Comparison of ENCODE assay signal across 20 cellular contexts in genomic region chr18:60469396-60469795, GRCh38.
"Had no signal": no experiment of that assay in that cellular context is flagged by ENCODE, and none has a peak within 500 bp of the region (broad histone marks: within the 10 kb centered on the region; RNA-seq: fewer than 3 reads in every experiment).

No MANE protein-coding gene starts in this region.

- H3K36me3 Mint-ChIP-seq: activated naive CD8-positive, alpha-beta T cell treated with anti-CD3 and anti-CD28 coated beads for 36 hours; memory B cell; naive thymus-derived CD4-positive, alpha-beta T cell; stimulated activated naive B cell treated with anti-CD40 and anti-IgM and Interleukin-4, amounts not matched to agents 10 μg/mL and 1 μg/mL and 100 μg/mL, for 72 hours had no signal

- H3K27ac Mint-ChIP-seq: activated CD4-positive, alpha-beta T cell treated with anti-CD3 and anti-CD28 coated beads, Interleukin-2, amount 10 ng/mL, durations not matched to agents 24 days and 14 days; activated naive CD8-positive, alpha-beta T cell treated with anti-CD3 and anti-CD28 coated beads for 36 hours; activated T-helper 1 cell treated with anti-CD3 and anti-CD28 coated beads, Interleukin-12 subunit alpha, Interleukin-12 subunit beta, Interleukin-2, Interleukin-4 antibody, amounts not matched to agents 30 ng/mL and 10 ng/mL and 1 ng/mL, durations not matched to agents 14 hours and 24 hours and 36 hours; memory B cell; naive thymus-derived CD4-positive, alpha-beta T cell; stimulated activated naive B cell treated with anti-CD40 and anti-IgM and Interleukin-4, amounts not matched to agents 10 μg/mL and 1 μg/mL and 100 μg/mL, for 72 hours; T-helper 2 cell treated with Interferon-gamma antibody and Interleukin-4, amounts not matched to agents 5 μg/mL and 100 μg/mL, for 36 hours had no signal

- H3K27ac ChIP-seq: brain microvascular endothelial cell, epithelial cell of prostate, hepatocyte, thyroid gland had no signal

- DNase-seq: activated CD4-positive, alpha-beta T cell treated with anti-CD3 and anti-CD28 coated beads, Interleukin-2, amount 10 ng/mL, durations not matched to agents 24 days and 14 days; activated CD4-positive, CD25-positive, alpha-beta regulatory T cell; activated CD8-positive, alpha-beta memory T cell treated with anti-CD3 and anti-CD28 coated beads, Interleukin-2, amount 50 U/mL, for 48 hours; activated naive CD8-positive, alpha-beta T cell treated with anti-CD3 and anti-CD28 coated beads for 36 hours; brain microvascular endothelial cell; dermis blood vessel endothelial cell; kidney; left ventricle myocardium superior; mucosa of descending colon; naive thymus-derived CD4-positive, alpha-beta T cell; stimulated activated CD4-positive, alpha-beta T cell treated with anti-CD3 and anti-CD28 coated beads, Interleukin-15, amount 100 ng/mL, for 24 hours; stimulated activated CD4-positive, alpha-beta T cell treated with anti-CD3 and anti-CD28 coated beads, Interleukin-4, amount 100 ng/mL, for 1 hour; stimulated activated naive B cell treated with anti-CD40 and anti-IgM and Interleukin-4, amounts not matched to agents 10 μg/mL and 1 μg/mL and 100 μg/mL, for 72 hours; thyroid gland had no signal

- H2AFZ ChIP-seq: hepatocyte had no signal

- H3K4me2 ChIP-seq: hepatocyte had no signal

- H3K4me3 Mint-ChIP-seq: activated CD4-positive, alpha-beta T cell treated with anti-CD3 and anti-CD28 coated beads, Interleukin-2, amount 10 ng/mL, durations not matched to agents 24 days and 14 days; activated naive CD8-positive, alpha-beta T cell treated with anti-CD3 and anti-CD28 coated beads for 36 hours; activated T-helper 1 cell treated with anti-CD3 and anti-CD28 coated beads, Interleukin-12 subunit alpha, Interleukin-12 subunit beta, Interleukin-2, Interleukin-4 antibody, amounts not matched to agents 30 ng/mL and 10 ng/mL and 1 ng/mL, durations not matched to agents 14 hours and 24 hours and 36 hours; central memory CD8-positive, alpha-beta T cell; memory B cell; naive thymus-derived CD4-positive, alpha-beta T cell; stimulated activated naive B cell treated with anti-CD40 and anti-IgM and Interleukin-4, amounts not matched to agents 10 μg/mL and 1 μg/mL and 100 μg/mL, for 72 hours; T-helper 2 cell treated with Interferon-gamma antibody and Interleukin-4, amounts not matched to agents 5 μg/mL and 100 μg/mL, for 36 hours had no signal

- H3K27me3 ChIP-seq: brain microvascular endothelial cell, hepatocyte, thyroid gland had no signal

- H3K36me3 ChIP-seq: brain microvascular endothelial cell, thyroid gland had no signal

- H3K9me3 ChIP-seq: mucosa of descending colon, thyroid gland had no signal

- ATAC-seq: left ventricle myocardium superior; mucosa of descending colon; naive thymus-derived CD4-positive, alpha-beta T cell; stimulated activated naive B cell treated with anti-CD40 and anti-IgM and Interleukin-4, amounts not matched to agents 10 μg/mL and 1 μg/mL and 100 μg/mL, for 72 hours had no signal

- H3K27me3 Mint-ChIP-seq: activated CD4-positive, alpha-beta T cell treated with anti-CD3 and anti-CD28 coated beads, Interleukin-2, amount 10 ng/mL, durations not matched to agents 24 days and 14 days; activated naive CD8-positive, alpha-beta T cell treated with anti-CD3 and anti-CD28 coated beads for 36 hours; central memory CD8-positive, alpha-beta T cell; memory B cell; naive thymus-derived CD4-positive, alpha-beta T cell; stimulated activated naive B cell treated with anti-CD40 and anti-IgM and Interleukin-4, amounts not matched to agents 10 μg/mL and 1 μg/mL and 100 μg/mL, for 72 hours had no signal

- H3K4me1 Mint-ChIP-seq: activated CD4-positive, alpha-beta T cell treated with anti-CD3 and anti-CD28 coated beads, Interleukin-2, amount 10 ng/mL, durations not matched to agents 24 days and 14 days; activated naive CD8-positive, alpha-beta T cell treated with anti-CD3 and anti-CD28 coated beads for 36 hours; central memory CD8-positive, alpha-beta T cell; memory B cell; naive thymus-derived CD4-positive, alpha-beta T cell; stimulated activated naive B cell treated with anti-CD40 and anti-IgM and Interleukin-4, amounts not matched to agents 10 μg/mL and 1 μg/mL and 100 μg/mL, for 72 hours had no signal

- H3K9me3 Mint-ChIP-seq: activated CD4-positive, alpha-beta T cell treated with anti-CD3 and anti-CD28 coated beads, Interleukin-2, amount 10 ng/mL, durations not matched to agents 24 days and 14 days; activated T-helper 1 cell treated with anti-CD3 and anti-CD28 coated beads, Interleukin-12 subunit alpha, Interleukin-12 subunit beta, Interleukin-2, Interleukin-4 antibody, amounts not matched to agents 30 ng/mL and 10 ng/mL and 1 ng/mL, durations not matched to agents 14 hours and 24 hours and 36 hours; central memory CD8-positive, alpha-beta T cell; memory B cell had no signal

- H3K79me2 ChIP-seq: hepatocyte had no signal

- H3K4me3 ChIP-seq: hepatocyte, mucosa of descending colon, thyroid gland had no signal
